In the genomic region with DNA sequence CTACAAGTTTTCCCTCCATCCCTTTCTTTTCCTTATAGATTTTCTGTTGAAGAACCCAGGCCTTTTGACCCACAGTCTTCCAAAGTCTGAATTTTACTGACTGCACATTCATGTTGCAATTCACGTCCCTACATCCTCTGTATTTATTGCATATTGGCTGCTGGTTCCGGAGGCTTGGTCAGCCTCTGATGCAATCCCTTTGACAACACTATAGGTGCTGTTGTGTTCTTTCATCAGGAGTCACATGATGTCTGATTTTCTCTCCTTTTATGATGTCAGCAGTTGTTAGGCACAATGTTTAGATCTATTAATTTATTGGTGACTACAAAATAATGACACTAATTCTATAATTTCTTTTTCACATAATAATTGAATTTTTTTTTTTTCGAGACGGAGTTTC, we compare ENCODE assay signal across 32 cellular contexts. TPM values are rescaled to one million over a fixed set of nuclear protein-coding genes. Genes with fewer than 3 reads are reported as not detected.
DNase-seq lines count a peak whose midpoint lies in the region; ATAC-seq and TF ChIP-seq lines count a peak whose summit lies in the region.
"Had no signal": no experiment of that assay in that cellular context is flagged by ENCODE, and none has a peak within 500 bp of the region (broad histone marks: within the 10 kb centered on the region; RNA-seq: fewer than 3 reads in every experiment).

No MANE protein-coding gene starts in this region.

- TF ChIP-seq CTCF in HEK293 (tag by site-specific recombination; IDR thresholded peaks at IDR 0.05) (no peak), fibroblast of villous mesenchyme (IDR thresholded peaks at IDR 0.05; ENCODE audit: insufficient read depth, low read depth, low read length) (no peak), progenitor cell of endocrine pancreas (IDR thresholded peaks at IDR 0.05; ENCODE audit: unreplicated experiment) (no peak)

- no peak for ATAC-seq in HG03571 (IDR thresholded peaks at IDR 0.05; ENCODE audit: unreplicated experiment)
- ATAC-seq: foreskin keratinocyte, heart left ventricle, left colon had no signal

- CTCF ChIA-PET in HEK293 (lab: Yijun Ruan, JAX) = no interaction called here

- H3K4me1 ChIP-seq in HEK293 (ENCODE audit: control insufficient read depth, insufficient read depth, low read length) = no peaks in the 10 kb centered on the region
- H3K4me1 ChIP-seq: foreskin keratinocyte, prostate gland, SJCRH30 had no signal

- no peak overlapping the region for H3K27ac ChIP-seq in HEK293 (ENCODE audit: extremely low read depth, low read depth, low read length)
- H3K27ac ChIP-seq: C4-2B, foreskin keratinocyte, heart left ventricle, prostate gland, SJCRH30 had no signal

- H3K4me3 ChIP-seq in HEK293 (ENCODE audit: low read depth, low read length) (no peak overlapping the region), fibroblast of villous mesenchyme (ENCODE audit: low read depth, low read length) (no peak overlapping the region)
- H3K4me3 ChIP-seq: heart left ventricle, MG63, prostate gland, SJCRH30 had no signal

- H3K27me3 Mint-ChIP-seq in progenitor cell of endocrine pancreas = peaks cover 21% of the 10 kb centered on the region
- H3K27me3 Mint-ChIP-seq: activated CD4-positive, alpha-beta memory T cell treated with anti-CD3 and anti-CD28 coated beads, Interleukin-2, amount 10 ng/mL, durations not matched to agents 7 days and 5 days; activated naive CD4-positive, alpha-beta T cell treated with anti-CD3 and anti-CD28 coated beads, Interleukin-2, amount 50 U/mL, for 24 hours had no signal

- H3K4me3 Mint-ChIP-seq in progenitor cell of endocrine pancreas (ENCODE audit: low read depth) = no peak overlapping the region
- H3K4me3 Mint-ChIP-seq: activated CD4-positive, alpha-beta memory T cell treated with anti-CD3 and anti-CD28 coated beads, Interleukin-2, amount 10 ng/mL, durations not matched to agents 7 days and 5 days; activated naive CD4-positive, alpha-beta T cell treated with anti-CD3 and anti-CD28 coated beads, Interleukin-2, amount 50 U/mL, for 24 hours; HFFc6; memory B cell had no signal

- H3K27ac Mint-ChIP-seq in progenitor cell of endocrine pancreas = no peak overlapping the region
- H3K27ac Mint-ChIP-seq: activated CD4-positive, alpha-beta memory T cell treated with anti-CD3 and anti-CD28 coated beads, Interleukin-2, amount 10 ng/mL, durations not matched to agents 7 days and 5 days; activated naive CD4-positive, alpha-beta T cell treated with anti-CD3 and anti-CD28 coated beads, Interleukin-2, amount 50 U/mL, for 24 hours; HFFc6; memory B cell had no signal

- no peaks in the 10 kb centered on the region for H3K4me1 Mint-ChIP-seq in progenitor cell of endocrine pancreas (ENCODE audit: low read depth)
- H3K4me1 Mint-ChIP-seq: activated CD4-positive, alpha-beta memory T cell treated with anti-CD3 and anti-CD28 coated beads, Interleukin-2, amount 10 ng/mL, durations not matched to agents 7 days and 5 days; activated naive CD4-positive, alpha-beta T cell treated with anti-CD3 and anti-CD28 coated beads, Interleukin-2, amount 50 U/mL, for 24 hours; memory B cell had no signal

- DNase-seq in MV-4-11 (lab: John Stamatoyannopoulos, UW) (peak; percentile 68), SKM-1 (lab: John Stamatoyannopoulos, UW; ENCODE audit: unreplicated experiment) (peak; percentile 75), fibroblast of villous mesenchyme (ENCODE audit: low read depth) (peak; percentile 20), progenitor cell of endocrine pancreas (ENCODE audit: low spot score, unreplicated experiment) (no peak), midbrain (lab: John Stamatoyannopoulos, UW) (no peak), hepatic stellate cell (ENCODE audit: low spot score) (no peak)
- DNase-seq: activated CD4-positive, alpha-beta memory T cell treated with anti-CD3 and anti-CD28 coated beads, Interleukin-2, amount 10 ng/mL, durations not matched to agents 7 days and 5 days; activated CD4-positive, alpha-beta T cell treated with anti-CD3 and anti-CD28 coated beads for 1 hour; activated CD8-positive, alpha-beta memory T cell treated with anti-CD3 and anti-CD28 coated beads, Interleukin-2, amount 50 U/mL, for 48 hours; Calu3; effector CD4-positive, alpha-beta T cell; foreskin keratinocyte; heart left ventricle; HFFc6; left colon; MG63; NCI-H146; NCI-H510A treated with DMSO at 0.1 percent for 48 hours; SJCRH30; stimulated activated CD4-positive, alpha-beta T cell treated with anti-CD3 and anti-CD28 coated beads, Interleukin-15, amount 100 ng/mL, for 24 hours; stimulated activated naive CD4-positive, alpha-beta T cell treated with Interleukin-2 at 50 U/mL for 16 hours had no signal

- H3K9me3 ChIP-seq in HEK293 (ENCODE audit: control insufficient read depth, insufficient read depth, low read depth, low read length) = no peaks in the 10 kb centered on the region
- H3K9me3 ChIP-seq: heart left ventricle, MG63, prostate gland, SJCRH30 had no signal

- H3K9me3 Mint-ChIP-seq in progenitor cell of endocrine pancreas (ENCODE audit: low read depth) = no peaks in the 10 kb centered on the region
- H3K9me3 Mint-ChIP-seq: activated CD4-positive, alpha-beta memory T cell treated with anti-CD3 and anti-CD28 coated beads, Interleukin-2, amount 10 ng/mL, durations not matched to agents 7 days and 5 days; activated naive CD4-positive, alpha-beta T cell treated with anti-CD3 and anti-CD28 coated beads, Interleukin-2, amount 50 U/mL, for 24 hours; HFFc6; memory B cell had no signal

- no peaks in the 10 kb centered on the region for H3K36me3 Mint-ChIP-seq in progenitor cell of endocrine pancreas (ENCODE audit: insufficient read depth)
- H3K36me3 Mint-ChIP-seq: activated naive CD4-positive, alpha-beta T cell treated with anti-CD3 and anti-CD28 coated beads, Interleukin-2, amount 50 U/mL, for 24 hours; memory B cell had no signal

- POLR2A ChIA-PET in HEK293 (lab: Yijun Ruan, JAX) = no interaction called here

- no peaks in the 10 kb centered on the region for H3K36me3 ChIP-seq in HEK293 (ENCODE audit: control insufficient read depth in 2 of 2, insufficient read depth in 1 of 2, low read length in 2 of 2)
- H3K36me3 ChIP-seq: heart left ventricle, MG63, prostate gland, SJCRH30 had no signal

TF ChIP-seq in HEK293, 187 proteins besides CTCF, POLR2A, EP300 and RAD21:
- TF ChIP-seq ZBTB21 (tag by site-specific recombination; IDR thresholded peaks at IDR 0.05) (peak; percentile 78), ZNF518A (tag by site-specific recombination; conservative IDR thresholded peaks at IDR 0.05; ENCODE audit: low read depth) (peak; percentile 28), ZNF112 (tag by site-specific recombination; IDR thresholded peaks at IDR 0.05) (no peak)
TF ChIP-seq in HEK293: peak in this region for 2.

RNA-seq across cellular contexts. Expression of gene CYP1A1, which starts 8.7 kb away (rescaled TPM):
- total RNA-seq in fibroblast of villous mesenchyme (not detected in 2 replicates), progenitor cell of endocrine pancreas (1.5 and 2.8 TPM in 2 replicates)
- total RNA-seq: HFFc6, myocyte, SJCRH30 had no signal

RNA-seq across cellular contexts. Expression of gene EDC3, which starts 20.8 kb away (rescaled TPM):
- total RNA-seq in fibroblast of villous mesenchyme (9.7 and 11.7 TPM in 2 replicates), progenitor cell of endocrine pancreas (61.6 and 62.6 TPM in 2 replicates)

RNA-seq across cellular contexts. Expression of gene CYP1A2, which starts 32.0 kb away (rescaled TPM):
- total RNA-seq in fibroblast of villous mesenchyme (not detected in 2 replicates), progenitor cell of endocrine pancreas (not detected in 2 replicates)
- total RNA-seq: activated CD4-positive, alpha-beta memory T cell treated with anti-CD3 and anti-CD28 coated beads, Interleukin-2, amount 10 ng/mL, durations not matched to agents 7 days and 5 days; bronchial epithelial cell; Calu3; heart left ventricle; HFFc6; left colon; myocyte; SJCRH30; T-helper 1 cell treated with Interleukin-12 subunit alpha and Interleukin-12 subunit beta and Interleukin-4 antibody, amounts not matched to agents 30 ng/mL and 1 ng/mL, for 36 hours; temporal lobe; urinary bladder had no signal

Comparison
In these comparisons a context has a peak if more than half of its experiments do, and no peak if none do; other contexts are left out.
1. DNase-seq: peak in MV-4-11 (single experiment), SKM-1 (single experiment) and fibroblast of villous mesenchyme (single experiment); none in progenitor cell of endocrine pancreas (single experiment), midbrain (single experiment) and hepatic stellate cell (single experiment).